Comparison of ENCODE assay signal across 16 cellular contexts in genomic region chr7:2553108-2553507, GRCh38. TPM values are rescaled to one million over a fixed set of nuclear protein-coding genes. Genes with fewer than 3 reads are reported as not detected.
DNase-seq lines count a peak whose midpoint lies in the region; ATAC-seq and TF ChIP-seq lines count a peak whose summit lies in the region.
"Had no signal": no experiment of that assay in that cellular context is flagged by ENCODE, and none has a peak within 500 bp of the region (broad histone marks: within the 10 kb centered on the region; RNA-seq: fewer than 3 reads in every experiment).

No MANE protein-coding gene starts in this region.

- peaks cover 4% of the 10 kb centered on the region for H3K4me1 ChIP-seq in RWPE2 (ENCODE audit: insufficient read depth, poor library complexity, severe bottlenecking)

- no peak overlapping the region for H3K27ac Mint-ChIP-seq in natural killer cell treated with Interleukin-12 subunit alpha and Interleukin-12 subunit beta and Interleukin-15 and Interleukin-18, amount 100 ng/mL, for 72 hours
- H3K27ac Mint-ChIP-seq in natural killer cell (no peak overlapping the region), type B pancreatic cell (no peak overlapping the region)
- peak overlapping the region in 1 of 2 donors; percentile 74 for H3K27ac Mint-ChIP-seq in effector memory CD8-positive, alpha-beta T cell

- peak overlapping the region; percentile 79 for H3K27ac ChIP-seq in RWPE2 (ENCODE audit: poor library complexity, severe bottlenecking)
- H3K27ac ChIP-seq: KMS-11, left ventricle myocardium inferior had no signal

- H3K4me3 Mint-ChIP-seq in natural killer cell treated with Interleukin-12 subunit alpha and Interleukin-12 subunit beta and Interleukin-15 and Interleukin-18, amount 100 ng/mL, for 72 hours: peak overlapping the region; percentile 84
- H3K4me3 Mint-ChIP-seq in natural killer cell (no peak overlapping the region), type B pancreatic cell (peak overlapping the region; percentile 89)
- peak overlapping the region; percentile 17 to 90 for H3K4me3 Mint-ChIP-seq in effector memory CD8-positive, alpha-beta T cell

- H3K36me3 Mint-ChIP-seq in natural killer cell treated with Interleukin-12 subunit alpha and Interleukin-12 subunit beta and Interleukin-15 and Interleukin-18, amount 100 ng/mL, for 72 hours: peaks cover 7% of the 10 kb centered on the region
- no peaks in the 10 kb centered on the region for H3K36me3 Mint-ChIP-seq in natural killer cell
- H3K36me3 Mint-ChIP-seq in effector memory CD8-positive, alpha-beta T cell (ENCODE audit: insufficient read depth): peaks cover 31% of the 10 kb centered on the region
- peaks cover 6% of the 10 kb centered on the region for H3K36me3 Mint-ChIP-seq in type B pancreatic cell

- no peaks in the 10 kb centered on the region for H3K27me3 Mint-ChIP-seq in natural killer cell treated with Interleukin-12 subunit alpha and Interleukin-12 subunit beta and Interleukin-15 and Interleukin-18, amount 100 ng/mL, for 72 hours
- H3K27me3 Mint-ChIP-seq in natural killer cell (ENCODE audit: low read depth in 2 of 2) (no peaks in the 10 kb centered on the region), type B pancreatic cell (no peaks in the 10 kb centered on the region)
- no peaks in the 10 kb centered on the region for H3K27me3 Mint-ChIP-seq in effector memory CD8-positive, alpha-beta T cell

- peaks cover 20 to 25% of the 10 kb centered on the region in 2 donors for H3K4me1 Mint-ChIP-seq in natural killer cell treated with Interleukin-12 subunit alpha and Interleukin-12 subunit beta and Interleukin-15 and Interleukin-18, amount 100 ng/mL, for 72 hours (ENCODE audit: low read depth in 2 of 2)
- H3K4me1 Mint-ChIP-seq in natural killer cell: peaks cover 27 to 31% of the 10 kb centered on the region in 2 donors
- peaks cover 19 to 38% of the 10 kb centered on the region in 2 donors for H3K4me1 Mint-ChIP-seq in effector memory CD8-positive, alpha-beta T cell (ENCODE audit: low read depth in 2 of 2)
- H3K4me1 Mint-ChIP-seq in type B pancreatic cell (ENCODE audit: unreplicated experiment): peaks cover 17% of the 10 kb centered on the region

- H3K9me3 ChIP-seq in RWPE2 (ENCODE audit: severe bottlenecking): no peaks in the 10 kb centered on the region
- H3K9me3 ChIP-seq: left ventricle myocardium inferior, neutrophil had no signal

- DNase-seq in natural killer cell treated with Interleukin-12 subunit alpha and Interleukin-12 subunit beta and Interleukin-15 and Interleukin-18, amount 100 ng/mL, for 72 hours (ENCODE audit: low spot score): no peak
- no peak for DNase-seq in natural killer cell
- DNase-seq in RWPE2 (ENCODE audit: low spot score): no peak
- DNase-seq in effector memory CD8-positive, alpha-beta T cell: no peak
- DNase-seq in type B pancreatic cell (ENCODE audit: extremely low spot score, unreplicated experiment): no peak
- no peak for DNase-seq in NCI-H2196 treated with DMSO at 0.1 percent for 48 hours (lab: John Stamatoyannopoulos, UW; ENCODE audit: unreplicated experiment)
- no peak for DNase-seq in GF-D8 (lab: John Stamatoyannopoulos, UW)
- DNase-seq: activated CD4-positive, alpha-beta T cell treated with anti-CD3 and anti-CD28 coated beads for 48 hours; left ventricle myocardium inferior; NCI-H1694 treated with DMSO at 0.1 percent for 48 hours; OCI-M1; stimulated activated CD4-positive, alpha-beta T cell treated with anti-CD3 and anti-CD28 coated beads, Interleukin-4, amount 100 ng/mL, for 4 hours had no signal

- TF ChIP-seq CTCF in natural killer cell (IDR thresholded peaks at IDR 0.05) (no peak), RWPE2 (IDR thresholded peaks at IDR 0.05; ENCODE audit: poor library complexity, severe bottlenecking) (no peak), type B pancreatic cell (conservative IDR thresholded peaks at IDR 0.05) (no peak)

- no peak for ATAC-seq in natural killer cell treated with Interleukin-12 subunit alpha and Interleukin-12 subunit beta and Interleukin-15 and Interleukin-18, amount 100 ng/mL, for 72 hours
- ATAC-seq in natural killer cell (no peak), RWPE2 (ENCODE audit: low read depth) (no peak), GM21723 (IDR thresholded peaks at IDR 0.05; ENCODE audit: unreplicated experiment) (no peak)
- no peak for ATAC-seq in effector memory CD8-positive, alpha-beta T cell (replicated peaks)
- ATAC-seq: stimulated activated effector memory CD8-positive, alpha-beta T cell treated with anti-CD3 and anti-CD28 coated beads, Interleukin-12 subunit alpha, Interleukin-12 subunit beta, amount 100 ng/mL, for 72 hours had no signal

- intact Hi-C loops in natural killer cell (cut with micrococcal nuclease): loop anchor here (10.0 kb wide), 1 partner anchor 148 kb away; the partner anchor contains the start of gene CHST12

- no peaks in the 10 kb centered on the region for H3K9me3 Mint-ChIP-seq in natural killer cell treated with Interleukin-12 subunit alpha and Interleukin-12 subunit beta and Interleukin-15 and Interleukin-18, amount 100 ng/mL, for 72 hours
- H3K9me3 Mint-ChIP-seq in natural killer cell (no peaks in the 10 kb centered on the region), type B pancreatic cell (no peaks in the 10 kb centered on the region)
- no peaks in the 10 kb centered on the region for H3K9me3 Mint-ChIP-seq in effector memory CD8-positive, alpha-beta T cell
- H3K9me3 Mint-ChIP-seq: stimulated activated effector memory CD8-positive, alpha-beta T cell treated with anti-CD3 and anti-CD28 coated beads, Interleukin-12 subunit alpha, Interleukin-12 subunit beta, amount 100 ng/mL, for 72 hours had no signal

- H3K4me3 ChIP-seq in RWPE2 (ENCODE audit: severe bottlenecking): no peak overlapping the region

- H3K27me3 ChIP-seq in RWPE2 (ENCODE audit: insufficient read depth, poor library complexity, severe bottlenecking): no peaks in the 10 kb centered on the region
- H3K27me3 ChIP-seq: neutrophil had no signal

- peaks cover 31% of the 10 kb centered on the region for H3K36me3 ChIP-seq in RWPE2 (ENCODE audit: low read depth)
- H3K36me3 ChIP-seq: neutrophil had no signal

RNA-seq across cellular contexts. Expression of gene BRAT1, which starts 2.2 kb away (rescaled TPM):
- total RNA-seq in natural killer cell treated with Interleukin-12 subunit alpha and Interleukin-12 subunit beta and Interleukin-15 and Interleukin-18, amount 100 ng/mL, for 72 hours: 10 to 100 TPM; 27.0 to 61.4 TPM
- total RNA-seq in natural killer cell: 10 to 100 TPM; 24.9 to 26.7 (median 25.6) TPM
- 25.2 and 40.3 TPM in 2 replicates for total RNA-seq in type B pancreatic cell (ENCODE audit: low replicate concordance)

RNA-seq across cellular contexts. Expression of gene IQCE, which starts 5.7 kb away (rescaled TPM):
- 10 to 100 TPM; 11.6 to 17.7 TPM for total RNA-seq in natural killer cell treated with Interleukin-12 subunit alpha and Interleukin-12 subunit beta and Interleukin-15 and Interleukin-18, amount 100 ng/mL, for 72 hours
- total RNA-seq in natural killer cell (10 to 100 TPM in 2 of 3 donors, 1 to 10 TPM in 1; 9.6 to 13.5 (median 11.3) TPM), type B pancreatic cell (ENCODE audit: low replicate concordance) (25.7 and 35.2 TPM in 2 replicates)

RNA-seq across cellular contexts. Expression of gene LFNG, which starts 33.5 kb away (rescaled TPM):
- 100 to 1,000 TPM in 1 of 2 donors, 10 to 100 TPM in 1; 89.8 to 153 TPM for total RNA-seq in natural killer cell treated with Interleukin-12 subunit alpha and Interleukin-12 subunit beta and Interleukin-15 and Interleukin-18, amount 100 ng/mL, for 72 hours
- total RNA-seq in natural killer cell (100 to 1,000 TPM; 140 to 191 (median 176) TPM), type B pancreatic cell (ENCODE audit: low replicate concordance) (5.0 and 15.3 TPM in 2 replicates)
